Comparison of ENCODE assay signal across 36 cellular contexts in genomic region chr19:6571167-6571566, GRCh38. TPM values are rescaled to one million over a fixed set of nuclear protein-coding genes. Genes with fewer than 3 reads are reported as not detected.
DNase-seq lines count a peak whose midpoint lies in the region; ATAC-seq, FAIRE-seq and TF ChIP-seq lines count a peak whose summit lies in the region.
"Had no signal": no experiment of that assay in that cellular context is flagged by ENCODE, and none has a peak within 500 bp of the region (broad histone marks: within the 10 kb centered on the region; RNA-seq: fewer than 3 reads in every experiment).

No MANE protein-coding gene starts in this region.

- no peak for DNase-seq in A549 (ENCODE audit: low read depth in 1 of 2, low spot score in 1 of 2)
- DNase-seq in K562 (ENCODE audit: extremely low read depth in 1 of 4, low spot score in 3 of 4): no peak
- DNase-seq in ovary: no peak
- DNase-seq in GM19240 (ENCODE audit: insufficient read length, low spot score): no peak
- DNase-seq in activated CD4-positive, alpha-beta T cell treated with anti-CD3 and anti-CD28 coated beads for 1 hour: no peak
- DNase-seq: 8988T; ACHN; AML-193; BE2C; C1 segment of cervical spinal cord; Caco-2; Calu3; CD4-positive, alpha-beta memory T cell; CD4-positive, alpha-beta T cell; CD4-positive, CD25-positive, alpha-beta regulatory T cell; CD8-positive, alpha-beta memory T cell; CD8-positive, alpha-beta T cell; COR-L47; DMS 273 treated with DMSO at 0.1 percent for 48 hours; DMS153; DMS53; DMS79; DMS79 treated with DMSO at 0.1 percent for 48 hours; DND-41; EL had no signal

- H2AFZ ChIP-seq in K562 (ENCODE audit: low read depth, low read length): no peak overlapping the region

- CTCF ChIA-PET in A549 (lab: Yijun Ruan, JAX) (interaction anchor here (0.6 to 2.0 kb wide), 5 partner anchors 8 to 291 kb away, joined by 3 to 4 read pairs (median 3); no protein-coding TSS in a partner anchor), HEK293 (lab: Yijun Ruan, JAX) (no interaction called here), K562 (lab: Yijun Ruan, JAX; ENCODE audit: low intra/inter-chr PET ratio) (no interaction called here)

- TF ChIP-seq RAD21 in A549 (conservative IDR thresholded peaks at IDR 0.05 in 1 of 2, IDR thresholded peaks at IDR 0.05 in 1 of 2) (no peak), K562 (CRISPR knock-in tag; conservative IDR thresholded peaks at IDR 0.05 in 1 of 2, IDR thresholded peaks at IDR 0.05 in 1 of 2) (no peak)

- H3K9me3 ChIP-seq in A549: peaks cover 11% of the 10 kb centered on the region; the same call in 2 of the 3 replicates
- no peaks in the 10 kb centered on the region for H3K9me3 ChIP-seq in HEK293 (ENCODE audit: control insufficient read depth, insufficient read depth, low read depth, low read length)
- H3K9me3 ChIP-seq in K562 (replicated peaks; ENCODE audit: control insufficient read depth, insufficient read depth, low read depth, low read length): peaks cover 10% of the 10 kb centered on the region
- H3K9me3 ChIP-seq in ovary: no peaks in the 10 kb centered on the region
- H3K9me3 ChIP-seq: BE2C had no signal

- peaks cover 16% of the 10 kb centered on the region for H3K4me1 ChIP-seq in A549
- H3K4me1 ChIP-seq in HEK293 (ENCODE audit: control insufficient read depth, insufficient read depth, low read length): no peaks in the 10 kb centered on the region
- peaks cover 4 to 11% of the 10 kb centered on the region in 2 experiments; a peak in 4 of 5 replicates for H3K4me1 ChIP-seq in K562 (replicated peaks in 1 of 2; ENCODE audit: control insufficient read depth in 2 of 2, insufficient read depth in 2 of 2, low read length in 2 of 2)
- no peaks in the 10 kb centered on the region for H3K4me1 ChIP-seq in ovary (ENCODE audit: insufficient read depth)
- H3K4me1 ChIP-seq: BE2C had no signal

- H3K4me2 ChIP-seq in A549: no peak overlapping the region
- H3K4me2 ChIP-seq in K562 (ENCODE audit: insufficient read depth, low read length): no peak overlapping the region
- H3K4me2 ChIP-seq: BLaER1 had no signal

- H3K36me3 ChIP-seq in HEK293 (ENCODE audit: control insufficient read depth in 2 of 2, insufficient read depth in 1 of 2, low read length in 2 of 2) (no peaks in the 10 kb centered on the region), K562 (ENCODE audit: control insufficient read depth, insufficient read depth, low read length) (no peaks in the 10 kb centered on the region), ovary (no peaks in the 10 kb centered on the region)
- H3K36me3 ChIP-seq: BE2C; BLaER1; BLaER1 treated with 17β-estradiol and CSF1 and Interleukin-3, amounts not matched to agents 10 nM and 100 nM had no signal

- H3K9ac ChIP-seq in K562 (ENCODE audit: insufficient read depth in 1 of 2, low read depth in 2 of 2, low read length in 2 of 2): no peak overlapping the region
- H3K9ac ChIP-seq: BLaER1; BLaER1 treated with 17β-estradiol and CSF1 and Interleukin-3, amounts not matched to agents 10 nM and 100 nM had no signal

- no peaks in the 10 kb centered on the region for H3K9me1 ChIP-seq in K562 (ENCODE audit: control insufficient read depth, insufficient read depth, low read length)

- TF ChIP-seq CTCF in A549 (IDR thresholded peaks at IDR 0.05) (no peak), HEK293 (tag by site-specific recombination; IDR thresholded peaks at IDR 0.05) (no peak), K562 (IDR thresholded peaks at IDR 0.05 in 2 of 3, conservative IDR thresholded peaks at IDR 0.05 in 1 of 3; ENCODE audit: insufficient read depth in 2 of 3, low read depth in 1 of 3, low read length in 3 of 3) (no peak), ovary (IDR thresholded peaks at IDR 0.05) (no peak)

- no peak overlapping the region for H3K4me3 ChIP-seq in A549
- H3K4me3 ChIP-seq in HEK293 (ENCODE audit: low read depth, low read length): no peak overlapping the region
- no peak overlapping the region for H3K4me3 ChIP-seq in K562
- H3K4me3 ChIP-seq in ovary: no peak overlapping the region
- H3K4me3 ChIP-seq: BLaER1; BLaER1 treated with 17β-estradiol and CSF1 and Interleukin-3, amounts not matched to agents 10 nM and 100 nM had no signal

- H3K27ac ChIP-seq in A549 (no peak overlapping the region), HEK293 (ENCODE audit: extremely low read depth, low read depth, low read length) (no peak overlapping the region), K562 (ENCODE audit: extremely low read depth, low read depth, low read length) (no peak overlapping the region), ovary (no peak overlapping the region)
- H3K27ac ChIP-seq: 22Rv1, BLaER1, C4-2B had no signal

- TF ChIP-seq POLR2A in A549 (IDR thresholded peaks at IDR 0.05; ENCODE audit: low read length) (no peak), K562 (conservative IDR thresholded peaks at IDR 0.05) (no peak), ovary (IDR thresholded peaks at IDR 0.05) (no peak)

- H3K27me3 ChIP-seq in K562 (ENCODE audit: control insufficient read depth in 2 of 2, insufficient read depth in 2 of 2, low read length in 2 of 2): no peaks in the 10 kb centered on the region; a peak in 1 of 5 replicates
- no peaks in the 10 kb centered on the region for H3K27me3 ChIP-seq in ovary
- H3K27me3 ChIP-seq: BE2C; BLaER1; BLaER1 treated with 17β-estradiol and CSF1 and Interleukin-3, amounts not matched to agents 10 nM and 100 nM had no signal

- in situ Hi-C loops in K562 (cut with MboI): no loop called here

- TF ChIP-seq EP300 in A549 (IDR thresholded peaks at IDR 0.05) (no peak), K562 (IDR thresholded peaks at IDR 0.05; ENCODE audit: low read length) (no peak), ovary (IDR thresholded peaks at IDR 0.05) (no peak)

- POLR2A ChIA-PET in A549 (lab: Yijun Ruan, JAX): interaction anchor here (1.1 kb wide), 1 partner anchor 41 kb away, joined by 3 read pairs; the partner anchor contains the start of gene TNFSF9
- POLR2A ChIA-PET in HEK293 (lab: Yijun Ruan, JAX): no interaction called here
- POLR2A ChIA-PET in K562 (lab: Yijun Ruan, JAX): interaction anchor here (2.2 kb wide), 1 partner anchor 16 kb away, joined by 9 read pairs; no protein-coding TSS in a partner anchor

- intact Hi-C loops in K562 (cut with micrococcal nuclease) (no loop called here), ovary (cut with DNase I) (no loop called here)

- H3K79me2 ChIP-seq in K562 (ENCODE audit: control insufficient read depth, insufficient read depth, low read length): no peaks in the 10 kb centered on the region

- H4K20me1 ChIP-seq in K562 (replicated peaks; ENCODE audit: control insufficient read depth, insufficient read depth, low read length): no peaks in the 10 kb centered on the region
- H4K20me1 ChIP-seq: BLaER1; BLaER1 treated with 17β-estradiol and CSF1 and Interleukin-3, amounts not matched to agents 10 nM and 100 nM had no signal

- no TSS peak for BruUV-seq in K562 (replicated peaks; lab: Mats Ljungman, UMichigan)

- FAIRE-seq in A549 (lab: Jason Lieb, UNC) (no peak), K562 (lab: Jason Lieb, UNC) (no peak)
- FAIRE-seq: A204.1, D721Med had no signal

- no peak for ATAC-seq in A549
- ATAC-seq in K562: no peak
- ATAC-seq: CD8-positive, alpha-beta T cell had no signal

RNA-seq across cellular contexts. Expression of gene CD70, which starts 19.8 kb away (rescaled TPM):
- polyA plus RNA-seq in A549 (2011; rRNA removed) (7.7 and 10.0 TPM in 2 replicates), A549 (2017; fragmentation: RNase III; extraction: RNeasy Plus Mini Kit Qiagen cat#74134 plus additional on column Dnase treatment) (25.0 to 43.3 TPM (median 35.7 TPM) in 3 replicates), K562 (2011; rRNA removed) (0.33 and 1.6 TPM in 2 replicates), K562 (2014; fragmentation: Illumina TruSeq; extraction: Trizol) (0.64 TPM in 1 of 2 replicates, not detected in the other), K562 (2014; fragmentation: Nextera tagmentation; extraction: Ambion mirVana) (under 1 TPM in 1 of 2 experiments, not detected in 1; 0.06 TPM), K562 (2014; rRNA removed) (0.32 and 0.42 TPM in 2 replicates), ovary (not detected)
- 19.2 and 29.9 TPM in 2 replicates for polyA plus RNA-seq in A549 (2012; cell fraction: cytosol; rRNA removed)
- 27.0 and 38.1 TPM in 2 replicates for polyA plus RNA-seq in A549 (2012; cell fraction: nucleus; rRNA removed)
- 4.9 and 5.6 TPM in 2 replicates for polyA minus RNA-seq in A549 (2011; rRNA and poly(A)+ RNA removed)
- total RNA-seq in K562 (2011; cell fraction: chromatin; rRNA removed; ENCODE audit: low replicate concordance): 0.60 and 0.67 TPM in 2 replicates
- 0.50 TPM in 1 of 2 replicates, not detected in the other for total RNA-seq in K562 (2011; cell fraction: nucleolus; rRNA removed)
- not detected in 2 replicates for total RNA-seq in K562 (2011; cell fraction: nucleoplasm; rRNA removed)
- total RNA-seq in K562 (2014; rRNA removed) (not detected in 2 replicates), K562 (2014; rRNA removed; fragmentation: Illumina TruSeq; extraction: Trizol) (not detected in 2 replicates), K562 (2015; rRNA removed; fragmentation: Illumina TruSeq; extraction: Trizol) (0.33 and 0.64 TPM in 2 replicates), K562 (2021) (0.58 and 1.5 TPM in 2 replicates), ovary (under 1 TPM in 1 of 7 donors, not detected in 6; 0.31 TPM)
- polyA plus RNA-seq in K562 (2011; cell fraction: cytosol; rRNA removed): 1.00 and 2.4 TPM in 2 replicates
- 1.7 and 2.5 TPM in 2 replicates for polyA plus RNA-seq in K562 (2011; cell fraction: nucleus; rRNA removed)
- polyA plus RNA-seq in K562 (2012): 0.36 and 3.3 TPM in 2 replicates
- not detected in 2 replicates for polyA minus RNA-seq in K562 (2011; rRNA and poly(A)+ RNA removed)
- 2.8 TPM in 1 of 2 replicates, not detected in the other for polyA minus RNA-seq in K562 (2011; cell fraction: cytosol; rRNA and poly(A)+ RNA removed)
- polyA minus RNA-seq in K562 (2011; cell fraction: nucleus; rRNA and poly(A)+ RNA removed): 0.40 and 1.1 TPM in 2 replicates
- total RNA-seq: Caco-2; CD4-positive, alpha-beta T cell had no signal
- polyA plus RNA-seq: AG04450, BJ, CD14-positive monocyte had no signal

RNA-seq across cellular contexts. Expression of gene TNFSF9, which starts 40.3 kb away (rescaled TPM):
- polyA plus RNA-seq in A549 (2011; rRNA removed) (5.4 and 6.3 TPM in 2 replicates), A549 (2017; fragmentation: RNase III; extraction: RNeasy Plus Mini Kit Qiagen cat#74134 plus additional on column Dnase treatment) (11.1 to 16.7 TPM (median 15.9 TPM) in 3 replicates), K562 (2011; rRNA removed) (15.1 and 19.2 TPM in 2 replicates), K562 (2014; fragmentation: Illumina TruSeq; extraction: Trizol) (4.7 and 6.4 TPM in 2 replicates), K562 (2014; fragmentation: Nextera tagmentation; extraction: Ambion mirVana) (1 to 10 TPM; 1.4 to 2.1 TPM), K562 (2014; rRNA removed) (9.8 and 11.9 TPM in 2 replicates), ovary (under 1 TPM; 0.10 to 0.17 TPM)
- 7.6 and 11.7 TPM in 2 replicates for polyA plus RNA-seq in A549 (2012; cell fraction: cytosol; rRNA removed)
- polyA plus RNA-seq in A549 (2012; cell fraction: nucleus; rRNA removed): 10.4 and 15.2 TPM in 2 replicates
- polyA minus RNA-seq in A549 (2011; rRNA and poly(A)+ RNA removed): 1.9 and 2.6 TPM in 2 replicates
- 5.5 and 15.4 TPM in 2 replicates for total RNA-seq in K562 (2011; cell fraction: chromatin; rRNA removed; ENCODE audit: low replicate concordance)
- total RNA-seq in K562 (2011; cell fraction: nucleolus; rRNA removed): 19.5 and 27.3 TPM in 2 replicates
- 20.7 and 24.7 TPM in 2 replicates for total RNA-seq in K562 (2011; cell fraction: nucleoplasm; rRNA removed)
- total RNA-seq in K562 (2014; rRNA removed) (13.8 and 17.7 TPM in 2 replicates), K562 (2014; rRNA removed; fragmentation: Illumina TruSeq; extraction: Trizol) (6.5 TPM in 2 replicates), K562 (2015; rRNA removed; fragmentation: Illumina TruSeq; extraction: Trizol) (6.2 and 7.6 TPM in 2 replicates), K562 (2021) (17.9 and 18.9 TPM in 2 replicates), ovary (1 to 10 TPM in 1 of 7 donors, under 1 TPM in 5, not detected in 1; 0.12 to 1.1 (median 0.44) TPM)
- polyA plus RNA-seq in K562 (2011; cell fraction: cytosol; rRNA removed): 20.1 and 36.9 TPM in 2 replicates
- polyA plus RNA-seq in K562 (2011; cell fraction: nucleus; rRNA removed): 11.4 and 12.1 TPM in 2 replicates
- polyA plus RNA-seq in K562 (2012): 14.1 and 19.0 TPM in 2 replicates
- polyA minus RNA-seq in K562 (2011; rRNA and poly(A)+ RNA removed): 5.3 and 5.5 TPM in 2 replicates
- polyA minus RNA-seq in K562 (2011; cell fraction: cytosol; rRNA and poly(A)+ RNA removed): 11.5 and 17.7 TPM in 2 replicates
- 5.0 and 6.9 TPM in 2 replicates for polyA minus RNA-seq in K562 (2011; cell fraction: nucleus; rRNA and poly(A)+ RNA removed)
- total RNA-seq: A172 had no signal
